1 cellular context compared by ENCODE assay signal in genomic region chr2:101883860-101884259, GRCh38.
TF ChIP-seq lines count a peak whose summit lies in the region.

No MANE protein-coding gene starts in this region.

TF ChIP-seq in WTC11, 78 proteins besides CTCF, POLR2A, EP300 and RAD21 (continued from another document):
- TF ChIP-seq PREB (CRISPR knock-in tag; IDR thresholded peaks at IDR 0.05; ENCODE audit: borderline replicate concordance): no peak
TF ChIP-seq in WTC11: peak in this region for 0.
